23 cellular contexts compared by ENCODE assay signal in genomic region chr17:43598359-43599045, GRCh38. TPM values are rescaled to one million over a fixed set of nuclear protein-coding genes. Genes with fewer than 3 reads are reported as not detected.
"Had no signal": no experiment of that assay in that cellular context is flagged by ENCODE, and none has a peak within 500 bp of the region (broad histone marks: within the 10 kb centered on the region; RNA-seq: fewer than 3 reads in every experiment).

No MANE protein-coding gene starts in this region.

- H3K36me3 Mint-ChIP-seq: immature natural killer cell; stimulated activated effector memory CD8-positive, alpha-beta T cell treated with anti-CD3 and anti-CD28 coated beads, Interleukin-12 subunit alpha, Interleukin-12 subunit beta, amount 100 ng/mL, for 72 hours had no signal

- H3K4me3 ChIP-seq: cardiac muscle cell, left lung, stomach, suprapubic skin, transverse colon, vagina had no signal

- DNase-seq: activated CD4-positive, alpha-beta T cell treated with anti-CD3 and anti-CD28 coated beads for 4 hours; activated CD4-positive, alpha-beta T cell treated with anti-CD3 and anti-CD28 coated beads, Interleukin-2, amount 50 U/mL, for 48 hours; activated CD4-positive, CD25-positive, alpha-beta regulatory T cell; activated effector memory CD4-positive, alpha-beta T cell treated with anti-CD3 and anti-CD28 coated beads, Interleukin-2, amount 50 U/mL, for 16 hours; activated naive CD4-positive, alpha-beta T cell treated with anti-CD3 and anti-CD28 coated beads, Interleukin-2, amount 50 U/mL, for 16 hours; activated naive CD8-positive, alpha-beta T cell treated with anti-CD3 and anti-CD28 coated beads, Interleukin-2, amount 50 U/mL, for 24 hours; effector CD8-positive, alpha-beta T cell; foreskin melanocyte; immature natural killer cell; kidney glomerular epithelial cell; left lung; naive B cell; retina; stimulated activated CD4-positive, alpha-beta T cell treated with anti-CD3 and anti-CD28 coated beads, Interleukin-1b, Interleukin-23, amount 100 ng/mL, for 48 hours; stomach; T-helper 9 cell; transverse colon had no signal

- H3K9me3 ChIP-seq: left lung, stomach, suprapubic skin, transverse colon, vagina had no signal

- H3K9me3 Mint-ChIP-seq: activated naive CD8-positive, alpha-beta T cell treated with anti-CD3 and anti-CD28 coated beads, Interleukin-2, amount 50 U/mL, for 24 hours; immature natural killer cell; naive B cell; stimulated activated effector memory CD8-positive, alpha-beta T cell treated with anti-CD3 and anti-CD28 coated beads, Interleukin-12 subunit alpha, Interleukin-12 subunit beta, amount 100 ng/mL, for 72 hours had no signal

- ATAC-seq: activated naive CD8-positive, alpha-beta T cell treated with anti-CD3 and anti-CD28 coated beads, Interleukin-2, amount 50 U/mL, for 24 hours; esophagus mucosa; left lung; stimulated activated effector memory CD8-positive, alpha-beta T cell treated with anti-CD3 and anti-CD28 coated beads, Interleukin-12 subunit alpha, Interleukin-12 subunit beta, amount 100 ng/mL, for 72 hours had no signal

- H3K4me1 Mint-ChIP-seq: activated naive CD8-positive, alpha-beta T cell treated with anti-CD3 and anti-CD28 coated beads, Interleukin-2, amount 50 U/mL, for 24 hours; immature natural killer cell; stimulated activated effector memory CD8-positive, alpha-beta T cell treated with anti-CD3 and anti-CD28 coated beads, Interleukin-12 subunit alpha, Interleukin-12 subunit beta, amount 100 ng/mL, for 72 hours had no signal

- H3K27ac Mint-ChIP-seq: activated naive CD8-positive, alpha-beta T cell treated with anti-CD3 and anti-CD28 coated beads, Interleukin-2, amount 50 U/mL, for 24 hours; immature natural killer cell; stimulated activated effector memory CD8-positive, alpha-beta T cell treated with anti-CD3 and anti-CD28 coated beads, Interleukin-12 subunit alpha, Interleukin-12 subunit beta, amount 100 ng/mL, for 72 hours had no signal

- H3K27ac ChIP-seq: cardiac muscle cell, left lung, stomach, suprapubic skin, transverse colon, vagina had no signal

- H3K4me3 Mint-ChIP-seq: activated naive CD8-positive, alpha-beta T cell treated with anti-CD3 and anti-CD28 coated beads, Interleukin-2, amount 50 U/mL, for 24 hours; immature natural killer cell; naive B cell; stimulated activated effector memory CD8-positive, alpha-beta T cell treated with anti-CD3 and anti-CD28 coated beads, Interleukin-12 subunit alpha, Interleukin-12 subunit beta, amount 100 ng/mL, for 72 hours had no signal

- H3K36me3 ChIP-seq: cardiac muscle cell, left lung, stomach, suprapubic skin, transverse colon, vagina had no signal

- H3K27me3 ChIP-seq: cardiac muscle cell, left lung, stomach, suprapubic skin, transverse colon, vagina had no signal

- H3K4me1 ChIP-seq: left lung, transverse colon had no signal

RNA-seq across cellular contexts. Expression of gene ETV4, which starts 52.4 kb away (rescaled TPM):
- total RNA-seq: mononuclear cell had no signal
- polyA plus RNA-seq: immature natural killer cell had no signal
